16 cellular contexts compared by ENCODE assay signal in genomic region chr3:11391930-11392688, GRCh38.
DNase-seq lines count a peak whose midpoint lies in the region; ATAC-seq and TF ChIP-seq lines count a peak whose summit lies in the region.
"Had no signal": no experiment of that assay in that cellular context is flagged by ENCODE, and none has a peak within 500 bp of the region (broad histone marks: within the 10 kb centered on the region; RNA-seq: fewer than 3 reads in every experiment).

No MANE protein-coding gene starts in this region.

- no peak for TF ChIP-seq CTCF in VCaP (conservative IDR thresholded peaks at IDR 0.05)
- TF ChIP-seq CTCF in fibroblast of villous mesenchyme (IDR thresholded peaks at IDR 0.05; ENCODE audit: insufficient read depth, low read depth, low read length): no peak

- no peak overlapping the region for H3K4me3 ChIP-seq in fibroblast of villous mesenchyme (ENCODE audit: low read depth, low read length)
- H3K4me3 ChIP-seq: PC-9, sigmoid colon, upper lobe of right lung had no signal

- intact Hi-C loops in left colon (cut with DNase I, micrococcal nuclease): loop anchor here in 1 of 2 donors (5.0 kb wide), 1 partner anchor 260 kb away; no protein-coding TSS in a partner anchor

- peak overlapping the region; percentile 77 for H3K27ac ChIP-seq in VCaP
- H3K27ac ChIP-seq: HL-60, PC-9, upper lobe of right lung, WERI-Rb-1 had no signal

- peak; percentile 61 for DNase-seq in A172 (ENCODE audit: low spot score)
- DNase-seq in HCEC 1CT: peak; percentile 10
- peak; percentile 91 for DNase-seq in fibroblast of villous mesenchyme (ENCODE audit: low read depth)
- no peak for DNase-seq in left colon
- no peak for DNase-seq in C1 segment of cervical spinal cord (lab: John Stamatoyannopoulos, UW)
- no peak for DNase-seq in NCI-H2196 (lab: John Stamatoyannopoulos, UW; ENCODE audit: unreplicated experiment)
- DNase-seq: activated T-cell treated with anti-CD3 and anti-CD28 coated beads, Interleukin-2, amount 50 U/mL, for 48 hours; cerebellar nuclear complex; NCI-H2029; sigmoid colon; upper lobe of right lung; WERI-Rb-1 had no signal

- ATAC-seq in left colon (no peak), HG03565 (IDR thresholded peaks at IDR 0.05; ENCODE audit: unreplicated experiment) (no peak)
- ATAC-seq: upper lobe of right lung had no signal

Comparison
In these comparisons a context has a peak if more than half of its experiments do, and no peak if none do; other contexts are left out.
1. DNase-seq: peak in A172 (single experiment), HCEC 1CT (single experiment) and fibroblast of villous mesenchyme (single experiment); none in left colon (0 of 2), C1 segment of cervical spinal cord (0 of 14) and NCI-H2196 (single experiment).